21 cellular contexts compared by ENCODE assay signal in genomic region chr7:12692035-12692434, GRCh38.
"Had no signal": no experiment of that assay in that cellular context is flagged by ENCODE, and none has a peak within 500 bp of the region (broad histone marks: within the 10 kb centered on the region; RNA-seq: fewer than 3 reads in every experiment).

No MANE protein-coding gene starts in this region.

- H3K79me2 ChIP-seq: parathyroid adenoma had no signal

- H3K9me3 ChIP-seq: heart left ventricle, psoas muscle, thyroid gland had no signal

- H2AFZ ChIP-seq: parathyroid adenoma had no signal

- H3K4me1 ChIP-seq: parathyroid adenoma had no signal

- DNase-seq: cerebellar nuclear complex; effector CD4-positive, alpha-beta T cell; endodermal cell; heart left ventricle; hippocampal formation; left colon; left ventricle myocardium superior; mesendoderm; naive thymus-derived CD4-positive, alpha-beta T cell; nucleus accumbens; psoas muscle; retina; stimulated activated CD4-positive, alpha-beta T cell treated with anti-CD3 and anti-CD28 coated beads, Interleukin-2, amount 100 ng/mL, for 24 hours; stimulated activated naive CD4-positive, alpha-beta T cell treated with Interleukin-2 at 50 U/mL for 16 hours; thyroid gland had no signal

- H3K4me3 ChIP-seq: coronary artery, heart left ventricle, lung, psoas muscle, thyroid gland had no signal

- H3K27me3 ChIP-seq: heart left ventricle, thyroid gland had no signal

- ATAC-seq: esophagus mucosa; heart left ventricle; left colon; left ventricle myocardium superior; naive thymus-derived CD4-positive, alpha-beta T cell; psoas muscle; sciatic nerve had no signal

- H3K9ac ChIP-seq: parathyroid adenoma had no signal

- H3K27ac ChIP-seq: coronary artery, heart left ventricle, parathyroid adenoma, psoas muscle, thyroid gland had no signal

- H3K9me3 Mint-ChIP-seq: endodermal cell, type B pancreatic cell had no signal

- H3K4me3 Mint-ChIP-seq: endodermal cell; naive thymus-derived CD4-positive, alpha-beta T cell had no signal

- H3K27me3 Mint-ChIP-seq: naive thymus-derived CD4-positive, alpha-beta T cell; type B pancreatic cell had no signal

- H3K27ac Mint-ChIP-seq: endodermal cell; naive thymus-derived CD4-positive, alpha-beta T cell; type B pancreatic cell had no signal

- H3K36me3 ChIP-seq: heart left ventricle, thyroid gland had no signal
